Comparison of ENCODE assay signal across 8 cellular contexts in the genomic region with DNA sequence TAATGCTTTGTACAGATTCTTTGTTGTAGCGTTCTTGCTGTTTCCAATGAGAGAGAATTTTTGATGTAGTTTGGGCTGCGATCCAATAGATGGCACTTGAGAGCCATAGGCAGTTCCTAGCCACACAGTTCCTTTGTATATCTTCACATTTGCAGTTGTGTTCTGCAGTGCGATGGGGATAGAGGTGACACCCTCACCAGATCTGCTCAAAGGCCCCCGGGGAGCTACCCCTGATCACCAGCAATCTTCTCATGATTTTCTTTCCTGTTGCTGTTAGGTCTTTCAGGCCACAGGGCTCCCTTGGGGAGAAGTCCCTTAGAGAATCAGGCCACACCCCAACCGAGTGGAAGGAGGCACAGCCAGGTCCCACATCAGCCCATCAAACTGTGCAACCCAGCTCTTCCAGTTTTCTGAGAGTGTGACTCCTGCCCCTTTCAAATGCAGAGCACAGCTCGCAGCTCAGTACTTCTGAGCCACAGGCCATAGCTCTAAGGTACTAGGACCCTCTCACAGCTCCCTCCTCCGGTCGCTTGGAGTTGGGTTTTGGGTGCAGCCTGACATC.
A peak's percentile ranks its signal among the peaks of the same experiment; 100 is the strongest.
DNase-seq lines count a peak whose midpoint lies in the region; ATAC-seq and TF ChIP-seq lines count a peak whose summit lies in the region.

No MANE protein-coding gene starts in this region.

- no peak overlapping the region for H3K27ac ChIP-seq in naive thymus-derived CD4-positive, alpha-beta T cell (ENCODE audit: low read depth, low read length)
- no peak overlapping the region for H3K27ac ChIP-seq in gastrocnemius medialis

- no peaks in the 10 kb centered on the region for H3K27me3 ChIP-seq in naive thymus-derived CD4-positive, alpha-beta T cell (ENCODE audit: control insufficient read depth in 2 of 2, insufficient read depth in 2 of 2, low read length in 2 of 2)
- no peaks in the 10 kb centered on the region for H3K27me3 ChIP-seq in gastrocnemius medialis

- H3K36me3 Mint-ChIP-seq in chondrocyte (ENCODE audit: low read depth): no peaks in the 10 kb centered on the region
- no peaks in the 10 kb centered on the region for H3K36me3 Mint-ChIP-seq in naive thymus-derived CD4-positive, alpha-beta T cell

- peaks cover 26% of the 10 kb centered on the region for H3K27me3 Mint-ChIP-seq in chondrocyte (ENCODE audit: low read depth)
- peaks cover 0 to 11% (median 0%) of the 10 kb centered on the region in 5 donors for H3K27me3 Mint-ChIP-seq in naive thymus-derived CD4-positive, alpha-beta T cell

- intact Hi-C loops in naive thymus-derived CD4-positive, alpha-beta T cell (cut with micrococcal nuclease): loop anchor here in 1 of 2 donors (1.0 to 5.0 kb wide), 3 partner anchors 35 to 281 kb away; no protein-coding TSS in a partner anchor
- intact Hi-C loops in gastrocnemius medialis (cut with DNase I; ENCODE audit: low total_unique reads): no loop called here

- peak; percentile 79 for TF ChIP-seq CTCF in chondrocyte (IDR thresholded peaks at IDR 0.05)
- no peak for TF ChIP-seq CTCF in gastrocnemius medialis (IDR thresholded peaks at IDR 0.05 in 4 of 5, conservative IDR thresholded peaks at IDR 0.05 in 1 of 5)

- no peaks in the 10 kb centered on the region for H3K9me3 ChIP-seq in naive thymus-derived CD4-positive, alpha-beta T cell (ENCODE audit: control insufficient read depth in 2 of 3, low read length in 3 of 3)
- H3K9me3 ChIP-seq in gastrocnemius medialis: no peaks in the 10 kb centered on the region

- in situ Hi-C loops in gastrocnemius medialis (cut with MboI; ENCODE audit: low sequenced_read_pairs in 4 of 4): no loop called here

- ATAC-seq in GM19023 (IDR thresholded peaks at IDR 0.05; ENCODE audit: unreplicated experiment) (peak; percentile 86), HG03064 (IDR thresholded peaks at IDR 0.05; ENCODE audit: low read depth, unreplicated experiment) (peak; percentile 77), gastrocnemius medialis (no peak)
- peak; percentile 42 for ATAC-seq in naive thymus-derived CD4-positive, alpha-beta T cell

- CTCF ChIA-PET in naive thymus-derived CD4-positive, alpha-beta T cell (lab: Charles Lee): no interaction called here

- H3K4me1 Mint-ChIP-seq in chondrocyte (ENCODE audit: low read depth): no peaks in the 10 kb centered on the region
- peaks cover 0 to 5% (median 0%) of the 10 kb centered on the region in 7 donors for H3K4me1 Mint-ChIP-seq in naive thymus-derived CD4-positive, alpha-beta T cell

- H3K36me3 ChIP-seq in naive thymus-derived CD4-positive, alpha-beta T cell (ENCODE audit: control insufficient read depth in 2 of 3, insufficient read depth in 3 of 3, low read length in 3 of 3): no peaks in the 10 kb centered on the region
- H3K36me3 ChIP-seq in gastrocnemius medialis: no peaks in the 10 kb centered on the region

- POLR2A ChIA-PET in naive thymus-derived CD4-positive, alpha-beta T cell (lab: Charles Lee): no interaction called here

- no peaks in the 10 kb centered on the region for H3K4me1 ChIP-seq in naive thymus-derived CD4-positive, alpha-beta T cell (ENCODE audit: control insufficient read depth in 2 of 2, insufficient read depth in 2 of 2, low read length in 2 of 2)
- H3K4me1 ChIP-seq in gastrocnemius medialis: no peaks in the 10 kb centered on the region

- no peak overlapping the region for H3K4me3 Mint-ChIP-seq in chondrocyte (ENCODE audit: unreplicated experiment)
- H3K4me3 Mint-ChIP-seq in naive thymus-derived CD4-positive, alpha-beta T cell: no peak overlapping the region

- no peak overlapping the region for H3K4me3 ChIP-seq in naive thymus-derived CD4-positive, alpha-beta T cell (ENCODE audit: low read length)
- no peak overlapping the region for H3K4me3 ChIP-seq in gastrocnemius medialis

- DNase-seq in COR-L47 (lab: John Stamatoyannopoulos, UW) (peak; percentile 61), NCI-H460 (ENCODE audit: extremely low read depth, low read depth) (peak; percentile 48), chondrocyte (ENCODE audit: low spot score) (no peak), gastrocnemius medialis (no peak)
- no peak for DNase-seq in naive thymus-derived CD4-positive, alpha-beta T cell
- DNase-seq in stimulated activated CD4-positive, alpha-beta T cell treated with anti-CD3 and anti-CD28 coated beads, Interleukin-4, amount 100 ng/mL, for 24 hours: no peak

- H3K27ac Mint-ChIP-seq in chondrocyte (ENCODE audit: unreplicated experiment): no peak overlapping the region
- H3K27ac Mint-ChIP-seq in naive thymus-derived CD4-positive, alpha-beta T cell: no peak overlapping the region

- no peak for TF ChIP-seq POLR2A in gastrocnemius medialis (IDR thresholded peaks at IDR 0.05)

- peaks cover 3% of the 10 kb centered on the region for H3K9me3 Mint-ChIP-seq in chondrocyte (ENCODE audit: low read depth)
- peaks cover 0 to 9% (median 2%) of the 10 kb centered on the region in 11 donors for H3K9me3 Mint-ChIP-seq in naive thymus-derived CD4-positive, alpha-beta T cell

Comparison
In these comparisons a context has a peak if more than half of its experiments do, and no peak if none do; other contexts are left out.
1. DNase-seq: peak in COR-L47 (single experiment) and NCI-H460 (single experiment); none in chondrocyte (single experiment), naive thymus-derived CD4-positive, alpha-beta T cell (0 of 9), stimulated activated CD4-positive, alpha-beta T cell treated with anti-CD3 and anti-CD28 coated beads, Interleukin-4, amount 100 ng/mL, for 24 hours (single experiment) and gastrocnemius medialis (0 of 2).
2. ATAC-seq: peak in GM19023 (single experiment), HG03064 (single experiment) and naive thymus-derived CD4-positive, alpha-beta T cell (single experiment); none in gastrocnemius medialis (0 of 2).